ENCODE assay signal across 33 cellular contexts in the genomic region with DNA sequence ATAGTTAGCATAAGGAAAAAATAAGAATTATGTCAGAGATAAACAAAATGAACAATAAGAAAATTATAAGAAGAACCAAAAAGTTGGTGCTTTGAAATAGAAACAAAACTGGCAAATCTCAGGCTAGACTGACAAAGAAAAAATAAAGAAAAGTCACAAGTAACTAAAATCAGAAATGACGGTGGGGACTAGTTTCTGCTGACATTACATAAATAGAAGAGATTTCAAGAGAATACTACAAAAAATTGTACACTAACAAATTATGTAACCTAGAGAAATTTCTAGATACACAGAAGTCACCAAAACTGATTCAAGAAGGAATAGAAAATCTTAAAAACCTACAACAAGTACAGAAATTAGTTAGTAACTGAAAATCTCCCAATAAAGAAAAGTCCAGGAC.
"Had no signal": no experiment of that assay in that cellular context is flagged by ENCODE, and none has a peak within 500 bp of the region (broad histone marks: within the 10 kb centered on the region; RNA-seq: fewer than 3 reads in every experiment).

No MANE protein-coding gene starts in this region.

- H3K4me3 ChIP-seq: adrenal gland, body of pancreas, breast epithelium had no signal

- FAIRE-seq: astrocyte, TTC549 had no signal

- H3K4me1 ChIP-seq: adrenal gland, body of pancreas, breast epithelium had no signal

- H3K9me3 ChIP-seq: adrenal gland, body of pancreas, breast epithelium had no signal

- DNase-seq: activated B cell treated with CpG ODN at 0.5 μM for 24 hours; activated CD4-positive, alpha-beta memory T cell treated with anti-CD3 and anti-CD28 coated beads for 36 hours; activated CD4-positive, alpha-beta T cell treated with anti-CD3 and anti-CD28 coated beads for 4 hours; activated CD4-positive, alpha-beta T cell treated with anti-CD3 and anti-CD28 coated beads, Interleukin-2, amount 10 ng/mL, durations not matched to agents 24 days and 14 days; activated CD4-positive, alpha-beta T cell treated with anti-CD3 and anti-CD28 coated beads, Interleukin-2, amount 50 U/mL, for 1 hour; activated CD4-positive, alpha-beta T cell treated with anti-CD3 and anti-CD28 coated beads, Interleukin-2, amount 50 U/mL, for 4 hours; activated CD4-positive, CD25-positive, alpha-beta regulatory T cell treated with anti-CD3 and anti-CD28 coated beads, Interleukin-2, amount 50 U/mL, for 72 hours; activated CD8-positive, alpha-beta memory T cell treated with anti-CD3 and anti-CD28 coated beads, Interleukin-2, amount 50 U/mL, for 4 hours; activated CD8-positive, alpha-beta T cell treated with anti-CD3 and anti-CD28 coated beads for 36 hours; activated effector memory CD4-positive, alpha-beta T cell treated with anti-CD3 and anti-CD28 coated beads, Interleukin-2, amount 50 U/mL, for 16 hours; activated gamma-delta T cell treated with Interleukin-2 at 50 U/mL for 16 hours; activated naive CD4-positive, alpha-beta T cell; activated naive CD4-positive, alpha-beta T cell treated with anti-CD3 and anti-CD28 coated beads for 36 hours; activated naive CD4-positive, alpha-beta T cell treated with anti-CD3 and anti-CD28 coated beads, Interleukin-2, amount 50 U/mL, for 16 hours; activated naive CD8-positive, alpha-beta T cell treated with anti-CD3 and anti-CD28 coated beads for 36 hours; activated T-cell treated with anti-CD3 and anti-CD28 coated beads for 4 hours; activated T-cell treated with anti-CD3 and anti-CD28 coated beads, Interleukin-2, amount 50 U/mL, for 1 hour; activated T-cell treated with anti-CD3 and anti-CD28 coated beads, Interleukin-2, amount 50 U/mL, for 4 hours; activated T-cell treated with anti-CD3 and anti-CD28 coated beads, Interleukin-2, amount 50 U/mL, for 72 hours; adrenal gland; amniotic stem cell; aorta; body of pancreas; brain microvascular endothelial cell; central memory CD4-positive, alpha-beta T cell; T-helper 2 cell; T-helper 9 cell had no signal

- H3K27ac ChIP-seq: adrenal gland, body of pancreas, brain microvascular endothelial cell, breast epithelium, VCaP had no signal

- H3K36me3 ChIP-seq: adrenal gland, brain microvascular endothelial cell, breast epithelium had no signal

- H3K27me3 ChIP-seq: body of pancreas, brain microvascular endothelial cell, breast epithelium had no signal

- ATAC-seq: activated CD8-positive, alpha-beta T cell treated with anti-CD3 and anti-CD28 coated beads for 36 hours; activated naive CD4-positive, alpha-beta T cell treated with anti-CD3 and anti-CD28 coated beads, Interleukin-2, amount 50 U/mL, for 72 hours; activated T-cell treated with anti-CD3 and anti-CD28 coated beads, Interleukin-2, amount 50 U/mL, for 4 hours; activated T-cell treated with anti-CD3 and anti-CD28 coated beads, Interleukin-2, amount 50 U/mL, for 72 hours; activated T-helper 17 cell treated with anti-CD3 and anti-CD28 coated beads, Interleukin-2, amount 50 U/mL, for 72 hours; body of pancreas had no signal
